ENCODE assay signal across 8 cellular contexts in the genomic region with DNA sequence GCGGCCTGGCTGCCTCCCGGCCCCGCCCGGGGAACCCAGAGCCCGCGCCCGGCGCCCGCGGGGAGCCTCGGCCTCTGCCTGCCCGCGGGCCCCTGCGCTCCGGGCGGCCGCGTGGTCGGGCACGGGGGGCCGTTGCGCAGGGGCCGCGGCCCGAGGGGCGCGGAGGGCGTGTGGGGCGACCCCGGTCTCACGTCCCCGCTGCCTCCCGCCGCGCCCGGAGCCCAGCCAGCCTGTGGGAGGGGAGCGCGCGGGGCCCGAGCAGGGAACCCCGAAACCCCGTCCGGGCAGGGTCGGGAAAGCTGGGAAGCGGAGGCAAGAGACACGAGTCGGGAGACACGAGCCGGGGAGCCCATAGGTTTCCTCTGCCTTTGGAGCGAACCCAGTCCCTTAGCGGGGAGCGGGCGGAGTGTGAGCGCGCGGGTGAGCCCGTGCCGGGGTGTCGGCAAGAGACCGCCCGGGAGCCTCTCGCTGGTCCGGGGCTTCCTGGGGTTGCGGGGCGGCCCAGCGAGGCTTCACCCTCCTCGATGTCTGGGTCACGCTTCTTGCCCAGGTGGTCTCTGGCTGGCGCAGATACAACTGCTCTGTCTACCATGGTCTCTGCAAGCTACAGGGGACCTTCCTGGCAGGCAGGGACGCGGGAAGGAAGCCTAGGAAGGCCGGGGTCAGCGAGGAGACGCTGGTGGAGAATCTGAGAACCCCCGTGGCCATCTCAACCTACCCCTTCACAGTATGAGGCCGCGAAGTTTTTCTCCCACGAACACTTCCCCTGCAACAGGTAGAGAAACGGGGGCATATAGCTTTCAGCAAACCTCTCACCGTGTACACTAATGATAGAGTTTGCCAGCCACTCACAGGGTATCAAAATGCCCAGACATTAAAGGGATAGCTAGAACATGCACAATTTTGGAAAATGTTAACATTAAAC. TPM values are rescaled to one million over a fixed set of nuclear protein-coding genes. Genes with fewer than 3 reads are reported as not detected.
DNase-seq lines count a peak whose midpoint lies in the region; ATAC-seq and TF ChIP-seq lines count a peak whose summit lies in the region.

No MANE protein-coding gene starts in this region.

- peaks cover 44% of the 10 kb centered on the region for H3K79me2 ChIP-seq in MM.1S (ENCODE audit: low read length)

- TF ChIP-seq CTCF in heart right ventricle (IDR thresholded peaks at IDR 0.05): no peak
- TF ChIP-seq CTCF in MM.1S (IDR thresholded peaks at IDR 0.05; ENCODE audit: low read length): no peak
- TF ChIP-seq CTCF in body of pancreas (IDR thresholded peaks at IDR 0.05): peak in 2 of 7 experiments; percentile 7 to 35
- TF ChIP-seq CTCF in right lobe of liver (IDR thresholded peaks at IDR 0.05): no peak
- no peak for TF ChIP-seq CTCF in testis (IDR thresholded peaks at IDR 0.05)

- H4K20me1 ChIP-seq in MM.1S (ENCODE audit: insufficient read depth, low read length): no peaks in the 10 kb centered on the region

- H3K4me2 ChIP-seq in MM.1S (ENCODE audit: low read depth, low read length): peak overlapping the region; percentile 86

- H3F3A ChIP-seq in MM.1S (ENCODE audit: insufficient read depth, low read length): peaks cover 37% of the 10 kb centered on the region

- H3K4me1 ChIP-seq in heart right ventricle: peaks cover 0 to 55% (median 16%) of the 10 kb centered on the region in 9 donors
- H3K4me1 ChIP-seq in MM.1S (ENCODE audit: low read length): peaks cover 44% of the 10 kb centered on the region
- peaks cover 20% of the 10 kb centered on the region for H3K4me1 ChIP-seq in body of pancreas
- H3K4me1 ChIP-seq in right lobe of liver: no peaks in the 10 kb centered on the region
- peaks cover 20% of the 10 kb centered on the region for H3K4me1 ChIP-seq in testis

- H2AFZ ChIP-seq in MM.1S (ENCODE audit: low read length): peak overlapping the region; percentile 31

- H3K9me2 ChIP-seq in MM.1S (replicated peaks; ENCODE audit: insufficient read depth, low read length): no peaks in the 10 kb centered on the region

- TF ChIP-seq POLR2A in body of pancreas (IDR thresholded peaks at IDR 0.05): no peak
- no peak for TF ChIP-seq POLR2A in right lobe of liver (IDR thresholded peaks at IDR 0.05)
- no peak for TF ChIP-seq POLR2A in testis (IDR thresholded peaks at IDR 0.05)

- H3K36me3 ChIP-seq in heart right ventricle: peaks cover 0 to 20% (median 0%) of the 10 kb centered on the region in 9 donors
- H3K36me3 ChIP-seq in MM.1S (replicated peaks; ENCODE audit: insufficient read depth, low read length): no peaks in the 10 kb centered on the region
- H3K36me3 ChIP-seq in body of pancreas (replicated peaks in 1 of 2; ENCODE audit: insufficient read depth in 1 of 2, low read depth in 2 of 2): no peaks in the 10 kb centered on the region
- H3K36me3 ChIP-seq in right lobe of liver: no peaks in the 10 kb centered on the region
- no peaks in the 10 kb centered on the region for H3K36me3 ChIP-seq in testis (ENCODE audit: low read depth, missing control alignments)

- no peaks in the 10 kb centered on the region for H3K9me3 ChIP-seq in heart right ventricle
- no peaks in the 10 kb centered on the region for H3K9me3 ChIP-seq in MM.1S (replicated peaks; ENCODE audit: insufficient read depth, low read length)
- H3K9me3 ChIP-seq in body of pancreas: no peaks in the 10 kb centered on the region
- H3K9me3 ChIP-seq in right lobe of liver: no peaks in the 10 kb centered on the region
- H3K9me3 ChIP-seq in testis: no peaks in the 10 kb centered on the region

- peak overlapping the region; percentile 78 for H3K9ac ChIP-seq in MM.1S (ENCODE audit: low read length)

- WGBS in heart right ventricle, 2 donors: 3 to 4% methylated on average over 76 to 77 of the region's 80 CpGs
- 2 to 15% methylated on average over 11 to 57 of the region's 80 CpGs for WGBS in body of pancreas, 2 donors
- WGBS in right lobe of liver (ENCODE audit: insufficient coverage, low coverage, low lambda C conversion rate, missing lambda C conversion rate): 16% methylated on average over 6 of the region's 80 CpGs
- 2 to 4% methylated on average over 14 to 72 of the region's 80 CpGs for WGBS in testis, 2 donors

- H3K27me3 ChIP-seq in heart right ventricle (peaks cover 0 to 32% (median 20%) of the 10 kb centered on the region in 7 donors), MM.1S (replicated peaks; ENCODE audit: insufficient read depth, low read length) (no peaks in the 10 kb centered on the region), body of pancreas (no peaks in the 10 kb centered on the region), right lobe of liver (no peaks in the 10 kb centered on the region), testis (no peaks in the 10 kb centered on the region)

- intact Hi-C loops in heart right ventricle (cut with DNase I): loop anchor here in 7 of 10 donors (2.0 to 10.0 kb wide), 5 partner anchors 83 to 345 kb away; partner anchors contain the start of gene CHSY1 (in 3 of the 7)
- intact Hi-C loops in Right ventricle myocardium inferior (cut with DNase I): loop anchor here (5.0 kb wide), 1 partner anchor 338 kb away; no protein-coding TSS in a partner anchor
- intact Hi-C loops in body of pancreas (cut with DNase I): loop anchor here (5.0 kb wide), 1 partner anchor 88 kb away; no protein-coding TSS in a partner anchor
- intact Hi-C loops in right lobe of liver (cut with DNase I): loop anchor here (5.0 to 10.0 kb wide), 3 partner anchors 85 to 345 kb away; no protein-coding TSS in a partner anchor
- intact Hi-C loops in testis (cut with DNase I; ENCODE audit: low total_unique reads): loop anchor here (10.0 kb wide), 1 partner anchor 85 kb away; no protein-coding TSS in a partner anchor

- ATAC-seq in heart right ventricle (peak in 1 of 8 donors; percentile 17), Right ventricle myocardium inferior (no peak), body of pancreas (peak; percentile 51), right lobe of liver (peak in 3 of 4 donors; percentile 8 to 19 (median 12))

- peak overlapping the region; percentile 14 to 75 (median 63) for H3K4me3 ChIP-seq in heart right ventricle
- peak overlapping the region; percentile 82 for H3K4me3 ChIP-seq in MM.1S (ENCODE audit: low read length)
- H3K4me3 ChIP-seq in body of pancreas: peak overlapping the region; percentile 31 to 46
- H3K4me3 ChIP-seq in right lobe of liver: peak overlapping the region; percentile 34 to 53 (median 39)
- H3K4me3 ChIP-seq in testis: peak overlapping the region; percentile 65 to 74

- peak overlapping the region in 3 of 10 donors; percentile 18 to 81 (median 70) for H3K27ac ChIP-seq in heart right ventricle
- peak overlapping the region; percentile 96; the same call in 1 of the 2 replicates for H3K27ac ChIP-seq in MM.1S (ENCODE audit: low read length)
- H3K27ac ChIP-seq in body of pancreas: peak overlapping the region in 3 of 4 donors; percentile 26 to 56 (median 52)
- H3K27ac ChIP-seq in right lobe of liver: peak overlapping the region in 2 of 3 donors; percentile 40 to 43
- peak overlapping the region; percentile 81 to 88 for H3K27ac ChIP-seq in testis

- peak in 1 of 2 donors; percentile 25 for DNase-seq in heart right ventricle
- no peak for DNase-seq in Right ventricle myocardium inferior (ENCODE audit: missing footprints)
- DNase-seq in MM.1S: peak; percentile 37
- DNase-seq in body of pancreas: peak; percentile 28 to 41 (median 37)
- peak; percentile 37 to 61 (median 47) for DNase-seq in right lobe of liver
- DNase-seq in testis: no peak
- DNase-seq in NK-92 (lab: John Stamatoyannopoulos, UW; ENCODE audit: unreplicated experiment): no peak
- DNase-seq in CD1c-positive myeloid dendritic cell (ENCODE audit: extremely low spot score): no peak

RNA-seq across cellular contexts. Expression of gene LRRK1, which starts 0.6 kb away (rescaled TPM):
- total RNA-seq in heart right ventricle (1 to 10 TPM; 1.5 to 8.1 (median 2.0) TPM), Right ventricle myocardium inferior (2.7 TPM), body of pancreas (10 to 100 TPM; 12.2 to 14.0 TPM), right lobe of liver (1 to 10 TPM in 5 of 6 experiments, under 1 TPM in 1; 0.93 to 3.6 (median 2.5) TPM), testis (10 to 100 TPM; 18.8 to 24.6 TPM)
- polyA plus RNA-seq in heart right ventricle (1 to 10 TPM; 1.8 to 1.9 TPM), testis (ENCODE audit: insufficient read depth, low read depth, low replicate concordance) (23.0 TPM)

RNA-seq across cellular contexts. Expression of gene ALDH1A3, which starts 40.1 kb away (rescaled TPM):
- total RNA-seq in heart right ventricle: 10 to 100 TPM in 1 of 10 donors, 1 to 10 TPM in 8, under 1 TPM in 1; 0.96 to 24.9 (median 2.3) TPM
- 1 to 10 TPM; 2.1 to 4.9 TPM for polyA plus RNA-seq in heart right ventricle
- 3.7 TPM for total RNA-seq in Right ventricle myocardium inferior
- 10 to 100 TPM; 19.5 to 33.9 TPM for total RNA-seq in body of pancreas
- 1 to 10 TPM; 1.6 to 7.8 (median 4.2) TPM for total RNA-seq in right lobe of liver
- total RNA-seq in testis: 10 to 100 TPM; 42.5 to 69.9 TPM
- polyA plus RNA-seq in testis (ENCODE audit: insufficient read depth, low read depth, low replicate concordance): 29.5 TPM

Comparison
In these comparisons a context has a peak if more than half of its experiments do, and no peak if none do; other contexts are left out.
1. DNase-seq: peak in MM.1S (single experiment), body of pancreas (4 of 4) and right lobe of liver (3 of 3); none in Right ventricle myocardium inferior (single experiment), testis (single experiment), NK-92 (single experiment) and CD1c-positive myeloid dendritic cell (single experiment).
2. Peak in every context shown above with its lines, with median percentiles within 50 percentile points of each other: H3K4me3 ChIP-seq.